In genomic region chr6:166168616-166169548, GRCh38 we compare ENCODE assay signal across 12 cellular contexts. TPM values are rescaled to one million over a fixed set of nuclear protein-coding genes. Genes with fewer than 3 reads are reported as not detected.
A peak's percentile ranks its signal among the peaks of the same experiment; 100 is the strongest.
DNase-seq lines count a peak whose midpoint lies in the region; ATAC-seq, FAIRE-seq and TF ChIP-seq lines count a peak whose summit lies in the region.
"Had no signal": no experiment of that assay in that cellular context is flagged by ENCODE, and none has a peak within 500 bp of the region (broad histone marks: within the 10 kb centered on the region; RNA-seq: fewer than 3 reads in every experiment).

No MANE protein-coding gene starts in this region.

- H3K9me2 ChIP-seq in neural cell (ENCODE audit: insufficient read depth, low read length) = no peaks in the 10 kb centered on the region

- TF ChIP-seq RAD21 in neural cell (conservative IDR thresholded peaks at IDR 0.05) = no peak

- no peaks in the 10 kb centered on the region for H3K79me2 ChIP-seq in neural cell (replicated peaks; ENCODE audit: insufficient read depth, low read length)

- no peaks in the 10 kb centered on the region for H3K9me3 ChIP-seq in BE2C
- no peaks in the 10 kb centered on the region for H3K9me3 ChIP-seq in neural cell (ENCODE audit: low read length)

- H3F3A ChIP-seq in neural cell (ENCODE audit: insufficient read depth, low read length, poor library complexity, severe bottlenecking) = no peaks in the 10 kb centered on the region

- H3K36me3 ChIP-seq in BE2C = no peaks in the 10 kb centered on the region
- no peaks in the 10 kb centered on the region for H3K36me3 ChIP-seq in H7 (replicated peaks; ENCODE audit: control insufficient read depth, insufficient read depth, low read length)
- H3K36me3 ChIP-seq in neural cell (ENCODE audit: insufficient read depth, low read length) = no peaks in the 10 kb centered on the region

- no peak for DNase-seq in BE2C
- peak; percentile 76 for DNase-seq in H7
- DNase-seq in ecto neural progenitor cell (ENCODE audit: low spot score) = peak; percentile 55
- no peak for DNase-seq in RCC 7860 (ENCODE audit: low spot score)
- DNase-seq in DMS 273 (lab: John Stamatoyannopoulos, UW; ENCODE audit: unreplicated experiment) = no peak
- no peak for DNase-seq in AG08396 (ENCODE audit: low spot score)
- DNase-seq: EL, left colon, NCI-H82 had no signal

- H3K4me3 ChIP-seq in BE2C (ENCODE audit: low read depth, low read length) (peak overlapping the region; percentile 58), H7 (ENCODE audit: insufficient read depth, low read depth, low read length) (peak overlapping the region; percentile 51), neural cell (ENCODE audit: low read length) (peak overlapping the region; percentile 72)

- ATAC-seq in GM19397 (IDR thresholded peaks at IDR 0.05; ENCODE audit: unreplicated experiment) = no peak
- ATAC-seq: left colon had no signal

- FAIRE-seq in RCC 7860 (lab: Jason Lieb, UNC) = no peak
- FAIRE-seq: colon had no signal

- TF ChIP-seq CTCF in BE2C (IDR thresholded peaks at IDR 0.05; ENCODE audit: low read depth, low read length) (no peak), neural cell (IDR thresholded peaks at IDR 0.05; ENCODE audit: poor library complexity, severe bottlenecking) (no peak)

- H3K4me1 ChIP-seq in BE2C = peaks cover 8% of the 10 kb centered on the region; the same call in 1 of the 2 replicates

- H2AFZ ChIP-seq in neural cell (ENCODE audit: low read depth, low read length) = no peak overlapping the region

- peak overlapping the region; percentile 88 for H3K4me2 ChIP-seq in neural cell (ENCODE audit: low read length)

- no peak for TF ChIP-seq EP300 in neural cell (conservative IDR thresholded peaks at IDR 0.05; ENCODE audit: poor library complexity, severe bottlenecking)

- no peak overlapping the region for H3K27ac ChIP-seq in neural cell (ENCODE audit: low read length)

- no peak overlapping the region for H3K9ac ChIP-seq in neural cell (ENCODE audit: low read length)

- H4K20me1 ChIP-seq in neural cell (ENCODE audit: insufficient read depth) = no peaks in the 10 kb centered on the region

- H3K27me3 ChIP-seq in BE2C = peaks cover 36% of the 10 kb centered on the region
- peaks cover 95% of the 10 kb centered on the region for H3K27me3 ChIP-seq in H7 (ENCODE audit: control insufficient read depth, insufficient read depth, low read length)
- H3K27me3 ChIP-seq in neural cell (ENCODE audit: insufficient read depth, low read depth, low read length) = peaks cover 99% of the 10 kb centered on the region

TF ChIP-seq in neural cell, 6 proteins besides CTCF, POLR2A, EP300 and RAD21:
- TF ChIP-seq POLR2AphosphoS5 (IDR thresholded peaks at IDR 0.05) (peak; percentile 3), MXI1 (conservative IDR thresholded peaks at IDR 0.05; ENCODE audit: poor library complexity, severe bottlenecking) (no peak)

RNA-seq across cellular contexts. Expression of gene TBXT, which starts 1.2 kb away (rescaled TPM):
- 0.60 TPM for polyA plus RNA-seq in BE2C (2012; ENCODE audit: insufficient read depth, insufficient read length, low read depth)
- total RNA-seq in H7 (2014; rRNA removed; shearing (Covaris generic)) = 0.22 and 1.0 TPM in 2 replicates
- polyA plus RNA-seq in neural cell = not detected in 2 replicates
- not detected in 2 replicates for polyA minus RNA-seq in neural cell
- total RNA-seq: left colon had no signal

Comparison
In these comparisons a context has a peak if more than half of its experiments do, and no peak if none do; other contexts are left out.
1. DNase-seq: peak in H7 (single experiment) and ecto neural progenitor cell (single experiment); none in BE2C (single experiment), RCC 7860 (single experiment), DMS 273 (single experiment) and AG08396 (single experiment).
2. Peak in every context shown above with its lines, with median percentiles within 50 percentile points of each other: H3K4me3 ChIP-seq.